8 cellular contexts compared by ENCODE assay signal in genomic region chr6:26536571-26537159, GRCh38. TPM values are rescaled to one million over a fixed set of nuclear protein-coding genes. Genes with fewer than 3 reads are reported as not detected.
DNase-seq lines count a peak whose midpoint lies in the region; ATAC-seq and TF ChIP-seq lines count a peak whose summit lies in the region.

No MANE protein-coding gene starts in this region.

- no peak for TF ChIP-seq CTCF in choroid plexus epithelial cell (conservative IDR thresholded peaks at IDR 0.05; ENCODE audit: low read depth, low read length)

- no peak for ATAC-seq in memory B cell (ENCODE audit: low read depth)
- ATAC-seq in HG02571 (IDR thresholded peaks at IDR 0.05; ENCODE audit: unreplicated experiment): no peak

- peak; percentile 82 for DNase-seq in Daoy (ENCODE audit: low read depth)
- peak; percentile 53 for DNase-seq in HK-2 (ENCODE audit: unreplicated experiment)
- peak; percentile 82 for DNase-seq in SK-N-DZ (ENCODE audit: low spot score)
- peak; percentile 84 for DNase-seq in choroid plexus epithelial cell (ENCODE audit: low read depth)
- no peak for DNase-seq in memory B cell (ENCODE audit: low spot score in 2 of 2)
- no peak for DNase-seq in islet precursor cell

- H3K36me3 Mint-ChIP-seq in memory B cell: peaks cover 5% of the 10 kb centered on the region

- H3K27me3 Mint-ChIP-seq in memory B cell: no peaks in the 10 kb centered on the region

- no peaks in the 10 kb centered on the region for H3K9me3 Mint-ChIP-seq in memory B cell

- peak overlapping the region; percentile 94 for H3K4me3 Mint-ChIP-seq in memory B cell

- peak overlapping the region; percentile 80 for H3K27ac ChIP-seq in subcutaneous abdominal adipose tissue (ENCODE audit: low read depth, low read length)

- peak overlapping the region; percentile 99 for H3K27ac Mint-ChIP-seq in memory B cell

- peak overlapping the region; percentile 68 to 85 (median 82) for H3K9ac ChIP-seq in subcutaneous abdominal adipose tissue (ENCODE audit: low read length in 5 of 5)

- H3K36me3 ChIP-seq in subcutaneous abdominal adipose tissue (ENCODE audit: control insufficient read depth in 5 of 5, insufficient read depth in 5 of 5, low read length in 5 of 5): no peaks in the 10 kb centered on the region

- peaks cover 34% of the 10 kb centered on the region for H3K4me1 Mint-ChIP-seq in memory B cell

- peaks cover 10 to 46% (median 24%) of the 10 kb centered on the region in 5 donors for H3K4me1 ChIP-seq in subcutaneous abdominal adipose tissue (ENCODE audit: control insufficient read depth in 5 of 5, insufficient read depth in 5 of 5, low read length in 5 of 5)

- no peaks in the 10 kb centered on the region for H3K9me3 ChIP-seq in subcutaneous abdominal adipose tissue (ENCODE audit: control insufficient read depth in 5 of 5, low read length in 5 of 5)

- no peaks in the 10 kb centered on the region for H3K27me3 ChIP-seq in subcutaneous abdominal adipose tissue (ENCODE audit: control insufficient read depth in 5 of 5, insufficient read depth in 4 of 5, low read length in 5 of 5)

- H3K4me3 ChIP-seq in choroid plexus epithelial cell (ENCODE audit: low read depth, low read length) (peak overlapping the region; percentile 83), subcutaneous abdominal adipose tissue (ENCODE audit: low read depth in 1 of 5, low read length in 5 of 5) (peak overlapping the region; percentile 83 to 95 (median 91))

RNA-seq across cellular contexts. Expression of gene HMGN4, which starts 1.5 kb away (rescaled TPM):
- total RNA-seq in Daoy (2014; rRNA removed; shearing (Covaris generic)): 121 and 140 TPM in 2 replicates
- polyA plus RNA-seq in SK-N-DZ (2014; cell fraction: cytosol; rRNA removed): 128 and 134 TPM in 2 replicates
- polyA plus RNA-seq in SK-N-DZ (2014; cell fraction: nucleus; rRNA removed): 60.1 and 87.1 TPM in 2 replicates

RNA-seq across cellular contexts. Expression of gene BTN1A1, which starts 36.6 kb away (rescaled TPM):
- total RNA-seq in Daoy (2014; rRNA removed; shearing (Covaris generic)): not detected in 2 replicates
- polyA plus RNA-seq in SK-N-DZ (2014; cell fraction: cytosol; rRNA removed): 0.03 and 0.16 TPM in 2 replicates
- 0.17 TPM in 1 of 2 replicates, not detected in the other for polyA plus RNA-seq in SK-N-DZ (2014; cell fraction: nucleus; rRNA removed)

Comparison
In these comparisons a context has a peak if more than half of its experiments do, and no peak if none do; other contexts are left out.
1. DNase-seq: peak in Daoy (single experiment), HK-2 (single experiment), SK-N-DZ (single experiment) and choroid plexus epithelial cell (single experiment); none in memory B cell (0 of 2) and islet precursor cell (single experiment).